ENCODE assay signal across 11 cellular contexts in genomic region chr3:35857004-35857403, GRCh38.
DNase-seq lines count a peak whose midpoint lies in the region; ATAC-seq and TF ChIP-seq lines count a peak whose summit lies in the region.
"Had no signal": no experiment of that assay in that cellular context is flagged by ENCODE, and none has a peak within 500 bp of the region (broad histone marks: within the 10 kb centered on the region; RNA-seq: fewer than 3 reads in every experiment).

No MANE protein-coding gene starts in this region.

- H3K4me1 ChIP-seq in PC-9 (replicated peaks; ENCODE audit: insufficient read depth): no peaks in the 10 kb centered on the region

- H3K4me3 ChIP-seq in GM06990 (replicated peaks; ENCODE audit: low read depth, low read length): no peak overlapping the region
- no peak overlapping the region for H3K4me3 ChIP-seq in PC-9
- no peak overlapping the region for H3K4me3 ChIP-seq in dorsolateral prefrontal cortex

- peaks cover 2% of the 10 kb centered on the region for H3K4me1 Mint-ChIP-seq in activated naive CD8-positive, alpha-beta T cell treated with anti-CD3 and anti-CD28 coated beads, Interleukin-2, amount 50 U/mL, for 24 hours
- no peaks in the 10 kb centered on the region for H3K4me1 Mint-ChIP-seq in osteocyte (ENCODE audit: unreplicated experiment)
- H3K4me1 Mint-ChIP-seq: brain had no signal

- H3K4me2 ChIP-seq in PC-9: no peak overlapping the region
- H3K4me2 ChIP-seq: SK-N-SH had no signal

- no peaks in the 10 kb centered on the region; the same call in 1 of the 2 replicates for H4K20me1 ChIP-seq in PC-9 (ENCODE audit: insufficient read depth)

- no TSS peak for BruUV-seq in PC-9 (replicated peaks; lab: Mats Ljungman, UMichigan)

- DNase-seq in GM06990 (ENCODE audit: extremely low read depth, insufficient read length) (peak; percentile 3), PC-9 (no peak), dorsolateral prefrontal cortex (no peak), osteocyte (ENCODE audit: extremely low spot score, unreplicated experiment) (no peak)
- no peak for DNase-seq in activated naive CD8-positive, alpha-beta T cell treated with anti-CD3 and anti-CD28 coated beads, Interleukin-2, amount 50 U/mL, for 24 hours
- DNase-seq: NCI-H526, SK-N-SH had no signal

- H3K27ac Mint-ChIP-seq in activated naive CD8-positive, alpha-beta T cell treated with anti-CD3 and anti-CD28 coated beads, Interleukin-2, amount 50 U/mL, for 24 hours: no peak overlapping the region
- H3K27ac Mint-ChIP-seq in osteocyte (ENCODE audit: unreplicated experiment): no peak overlapping the region
- H3K27ac Mint-ChIP-seq: brain had no signal

- H3K36me3 ChIP-seq in GM06990 (ENCODE audit: control insufficient read depth, insufficient read depth, low read length) (no peaks in the 10 kb centered on the region), PC-9 (ENCODE audit: low read depth) (no peaks in the 10 kb centered on the region)

- H2AFZ ChIP-seq in PC-9: no peak overlapping the region

- no peaks in the 10 kb centered on the region for H3K79me2 ChIP-seq in PC-9 (ENCODE audit: low read depth)

- no peak for TF ChIP-seq CTCF in GM06990 (IDR thresholded peaks at IDR 0.05; ENCODE audit: insufficient read depth, low read length, poor library complexity, severe bottlenecking)
- TF ChIP-seq CTCF in PC-9 (conservative IDR thresholded peaks at IDR 0.05): no peak
- no peak for TF ChIP-seq CTCF in dorsolateral prefrontal cortex (IDR thresholded peaks at IDR 0.05 in 54 of 56, conservative IDR thresholded peaks at IDR 0.05 in 2 of 56; ENCODE audit: low read depth in 1 of 56, partially characterized antibody in 56 of 56)
- TF ChIP-seq CTCF in osteocyte (IDR thresholded peaks at IDR 0.05): no peak

- intact Hi-C loops in PC-9 (cut with micrococcal nuclease; ENCODE audit: unreplicated experiment): no loop called here
- intact Hi-C loops in dorsolateral prefrontal cortex (cut with DNase I): no loop called here

- no peaks in the 10 kb centered on the region; the same call in 1 of the 2 replicates for H3K27me3 ChIP-seq in GM06990 (replicated peaks; ENCODE audit: control insufficient read depth, insufficient read depth, low read length)
- no peaks in the 10 kb centered on the region for H3K27me3 ChIP-seq in PC-9 (ENCODE audit: insufficient read depth, low read depth)
- H3K27me3 ChIP-seq in dorsolateral prefrontal cortex: peaks cover 0 to 4% (median 0%) of the 10 kb centered on the region in 45 donors

- H3K27ac ChIP-seq in PC-9 (no peak overlapping the region), dorsolateral prefrontal cortex (no peak overlapping the region)

- no peaks in the 10 kb centered on the region for H3K9me3 ChIP-seq in PC-9 (ENCODE audit: insufficient read depth, low read depth)
- H3K9me3 ChIP-seq: SK-N-SH had no signal

- H3K36me3 Mint-ChIP-seq in activated naive CD8-positive, alpha-beta T cell treated with anti-CD3 and anti-CD28 coated beads, Interleukin-2, amount 50 U/mL, for 24 hours (ENCODE audit: low read depth): no peaks in the 10 kb centered on the region
- no peaks in the 10 kb centered on the region for H3K36me3 Mint-ChIP-seq in osteocyte (ENCODE audit: unreplicated experiment)
- H3K36me3 Mint-ChIP-seq: brain had no signal

- no peaks in the 10 kb centered on the region for H3K27me3 Mint-ChIP-seq in activated naive CD8-positive, alpha-beta T cell treated with anti-CD3 and anti-CD28 coated beads, Interleukin-2, amount 50 U/mL, for 24 hours
- H3K27me3 Mint-ChIP-seq in osteocyte (ENCODE audit: unreplicated experiment): peaks cover 48% of the 10 kb centered on the region
- H3K27me3 Mint-ChIP-seq: brain had no signal

- POLR2A ChIA-PET in PC-9 (lab: Charles Lee; ENCODE audit: unreplicated experiment): no interaction called here

- H3K4me3 Mint-ChIP-seq in activated naive CD8-positive, alpha-beta T cell treated with anti-CD3 and anti-CD28 coated beads, Interleukin-2, amount 50 U/mL, for 24 hours: no peak overlapping the region
- H3K4me3 Mint-ChIP-seq in osteocyte (ENCODE audit: unreplicated experiment): no peak overlapping the region
- H3K4me3 Mint-ChIP-seq: brain had no signal

- CTCF ChIA-PET in PC-9 (lab: Charles Lee): no interaction called here

- H3K9me2 ChIP-seq in PC-9 (ENCODE audit: insufficient read depth): no peaks in the 10 kb centered on the region
- H3K9me2 ChIP-seq: SK-N-SH had no signal

- peak; percentile 96 for ATAC-seq in GM19351 (IDR thresholded peaks at IDR 0.05; ENCODE audit: unreplicated experiment)
- peak; percentile 90 for ATAC-seq in HG02884 (IDR thresholded peaks at IDR 0.05; ENCODE audit: unreplicated experiment)
- peak; percentile 91 for ATAC-seq in HG03575 (IDR thresholded peaks at IDR 0.05; ENCODE audit: extremely low read depth, insufficient number of reproducible peaks, low FRiP score, unreplicated experiment)
- ATAC-seq in activated naive CD8-positive, alpha-beta T cell treated with anti-CD3 and anti-CD28 coated beads, Interleukin-2, amount 50 U/mL, for 24 hours: no peak

- no peaks in the 10 kb centered on the region for H3F3A ChIP-seq in PC-9 (ENCODE audit: insufficient read depth, low read depth)

- no peaks in the 10 kb centered on the region for H3K9me3 Mint-ChIP-seq in activated naive CD8-positive, alpha-beta T cell treated with anti-CD3 and anti-CD28 coated beads, Interleukin-2, amount 50 U/mL, for 24 hours
- H3K9me3 Mint-ChIP-seq in osteocyte (ENCODE audit: unreplicated experiment): no peaks in the 10 kb centered on the region
- H3K9me3 Mint-ChIP-seq: brain had no signal
